ENCODE assay signal across 1 cellular context in genomic region chr16:22291860-22292692, GRCh38.
A peak's percentile ranks its signal among the peaks of the same experiment; 100 is the strongest.
TF ChIP-seq lines count a peak whose summit lies in the region.

No MANE protein-coding gene starts in this region.

TF ChIP-seq in H1, 55 proteins besides CTCF, POLR2A, EP300 and RAD21:
- no peak for TF ChIP-seq GTF2F1 (IDR thresholded peaks at IDR 0.05; ENCODE audit: borderline replicate concordance, low read depth, low read length)
- peak; percentile 42; the same call in 1 of the 2 replicates for TF ChIP-seq CEBPB (IDR thresholded peaks at IDR 0.05; ENCODE audit: low read depth, low read length)
